Comparison of ENCODE assay signal across 1 cellular context in the genomic region with DNA sequence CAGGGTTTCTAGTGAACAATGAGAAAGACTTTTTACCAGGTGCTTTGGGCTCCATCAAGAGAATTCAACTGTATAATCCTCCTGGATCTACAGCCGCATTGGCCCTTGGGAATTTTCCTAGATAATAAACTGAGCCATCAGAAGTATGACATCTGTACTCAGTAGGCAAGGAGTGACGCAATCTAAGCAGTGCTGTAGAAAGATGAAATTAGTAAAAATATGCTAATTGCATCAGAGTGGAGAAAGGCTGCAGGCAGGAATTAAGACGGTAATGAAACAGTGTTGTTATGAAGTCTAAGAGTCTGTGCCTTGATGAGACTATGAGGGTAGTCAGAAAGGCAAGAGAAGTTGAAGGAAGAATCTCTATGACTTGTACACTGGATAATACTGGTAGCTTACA.
A peak's percentile ranks its signal among the peaks of the same experiment; 100 is the strongest.
TF ChIP-seq lines count a peak whose summit lies in the region.

No MANE protein-coding gene starts in this region.

TF ChIP-seq in HepG2, 621 proteins besides CTCF, POLR2A, EP300 and RAD21 (continued from another document):
- TF ChIP-seq, protein P1, sequence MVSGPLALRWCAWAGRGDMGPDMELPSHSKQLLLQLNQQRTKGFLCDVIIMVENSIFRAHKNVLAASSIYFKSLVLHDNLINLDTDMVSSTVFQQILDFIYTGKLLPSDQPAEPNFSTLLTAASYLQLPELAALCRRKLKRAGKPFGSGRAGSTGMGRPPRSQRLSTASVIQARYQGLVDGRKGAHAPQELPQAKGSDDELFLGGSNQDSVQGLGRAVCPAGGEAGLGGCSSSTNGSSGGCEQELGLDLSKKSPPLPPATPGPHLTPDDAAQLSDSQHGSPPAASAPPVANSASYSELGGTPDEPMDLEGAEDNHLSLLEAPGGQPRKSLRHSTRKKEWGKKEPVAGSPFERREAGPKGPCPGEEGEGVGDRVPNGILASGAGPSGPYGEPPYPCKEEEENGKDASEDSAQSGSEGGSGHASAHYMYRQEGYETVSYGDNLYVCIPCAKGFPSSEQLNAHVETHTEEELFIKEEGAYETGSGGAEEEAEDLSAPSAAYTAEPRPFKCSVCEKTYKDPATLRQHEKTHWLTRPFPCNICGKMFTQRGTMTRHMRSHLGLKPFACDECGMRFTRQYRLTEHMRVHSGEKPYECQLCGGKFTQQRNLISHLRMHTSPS (CRISPR knock-in tag; IDR thresholded peaks at IDR 0.05; ENCODE audit: low read depth): no peak
- TF ChIP-seq ZNF567 (CRISPR knock-in tag; IDR thresholded peaks at IDR 0.05; ENCODE audit: borderline replicate concordance) (no peak), ZBTB25 (CRISPR knock-in tag; IDR thresholded peaks at IDR 0.05) (no peak), CEBPB (IDR thresholded peaks at IDR 0.05; ENCODE audit: borderline replicate concordance, low read depth, low read length) (peak; percentile 74; the same call in 1 of the 2 replicates)
